17 cellular contexts compared by ENCODE assay signal in the genomic region with DNA sequence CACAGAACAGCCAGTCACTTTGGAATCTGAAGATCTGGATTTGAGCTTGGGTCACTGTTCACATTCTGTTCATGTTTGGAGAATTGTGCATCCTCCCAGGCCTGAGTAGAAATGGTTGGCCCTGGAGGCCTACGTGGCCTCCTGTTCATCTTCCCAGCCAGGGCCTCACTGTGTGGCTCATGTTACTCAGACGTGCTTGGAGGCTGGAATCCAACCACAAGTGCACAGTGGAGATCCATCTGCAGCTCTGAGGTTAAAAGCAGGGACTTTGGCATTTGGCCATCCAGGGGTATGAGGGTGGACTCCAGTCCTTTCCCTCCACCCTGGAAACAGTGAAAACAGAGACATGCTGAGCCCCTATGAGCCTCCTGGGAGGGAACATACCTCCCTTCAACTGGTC.
A peak's percentile ranks its signal among the peaks of the same experiment; 100 is the strongest.
DNase-seq lines count a peak whose midpoint lies in the region; ATAC-seq and TF ChIP-seq lines count a peak whose summit lies in the region.
"Had no signal": no experiment of that assay in that cellular context is flagged by ENCODE, and none has a peak within 500 bp of the region (broad histone marks: within the 10 kb centered on the region; RNA-seq: fewer than 3 reads in every experiment).

No MANE protein-coding gene starts in this region.

- no peak overlapping the region for H3K18ac ChIP-seq in trophoblast cell (ENCODE audit: low read length)

- no peak overlapping the region for H3K4ac ChIP-seq in trophoblast cell (ENCODE audit: low read depth, low read length)

- no peak overlapping the region for H2BK12ac ChIP-seq in trophoblast cell (ENCODE audit: low read length)

- H2AFZ ChIP-seq in trophoblast cell (ENCODE audit: insufficient read depth, low read length, poor library complexity): no peak overlapping the region

- DNase-seq in EL (peak; percentile 68), SJCRH30 (peak; percentile 71 to 82), fibroblast of mammary gland (ENCODE audit: low read depth) (peak; percentile 22), trophoblast cell (peak; percentile 93), superior temporal gyrus (ENCODE audit: extremely low spot score) (no peak), DMS53 treated with DMSO at 0.1 percent for 48 hours (lab: John Stamatoyannopoulos, UW; ENCODE audit: unreplicated experiment) (no peak), D341Med (ENCODE audit: low spot score) (no peak)
- DNase-seq: activated naive CD8-positive, alpha-beta T cell treated with anti-CD3 and anti-CD28 coated beads, Interleukin-2, amount 50 U/mL, for 24 hours; DMS153; KG1; mammary epithelial cell; NCI-H1105 treated with DMSO at 0.1 percent for 48 hours; NCI-H774; Peyer's patch; retina had no signal

- peak overlapping the region; percentile 78 for H4K8ac ChIP-seq in trophoblast cell (ENCODE audit: low read depth, low read length)

- H3K4me1 ChIP-seq in SJCRH30 (peaks cover 29% of the 10 kb centered on the region), trophoblast cell (ENCODE audit: control insufficient read depth in 1 of 2, insufficient read depth in 2 of 2, low read length in 2 of 2) (peaks cover 2 to 5% of the 10 kb centered on the region in 2 experiments)
- H3K4me1 ChIP-seq: Peyer's patch had no signal

- H4K12ac ChIP-seq in trophoblast cell (ENCODE audit: low read depth, low read length): no peak overlapping the region

- TF ChIP-seq CTCF in fibroblast of mammary gland (conservative IDR thresholded peaks at IDR 0.05; ENCODE audit: control insufficient read depth, insufficient read depth, low read depth, low read length): no peak

- H3K4me3 ChIP-seq in SJCRH30 (no peak overlapping the region), fibroblast of mammary gland (ENCODE audit: control insufficient read depth, low read depth, low read length) (no peak overlapping the region), trophoblast cell (ENCODE audit: low read depth, low read length) (no peak overlapping the region)
- H3K4me3 ChIP-seq: Peyer's patch had no signal

- peak overlapping the region; percentile 42 for H2BK5ac ChIP-seq in trophoblast cell (ENCODE audit: low read depth, low read length, poor library complexity)

- no peaks in the 10 kb centered on the region for H3K9me3 ChIP-seq in SJCRH30 (replicated peaks)
- H3K9me3 ChIP-seq in trophoblast cell (ENCODE audit: insufficient read depth, low read depth, low read length): no peaks in the 10 kb centered on the region
- H3K9me3 ChIP-seq: Peyer's patch had no signal

- H2BK120ac ChIP-seq in trophoblast cell (ENCODE audit: insufficient read depth, low read length, poor library complexity): no peak overlapping the region

- H3K79me1 ChIP-seq in trophoblast cell (ENCODE audit: low read length): peaks cover 3% of the 10 kb centered on the region

- no peak for ATAC-seq in GM19463 (IDR thresholded peaks at IDR 0.05; ENCODE audit: unreplicated experiment)
- ATAC-seq: activated naive CD8-positive, alpha-beta T cell treated with anti-CD3 and anti-CD28 coated beads, Interleukin-2, amount 50 U/mL, for 24 hours had no signal

- H3K79me2 ChIP-seq in trophoblast cell (ENCODE audit: control insufficient read depth, insufficient read depth, low read length, poor library complexity): no peaks in the 10 kb centered on the region

- no peak overlapping the region for H3K4me2 ChIP-seq in trophoblast cell (ENCODE audit: low read length)

- no peaks in the 10 kb centered on the region for H3K27me3 ChIP-seq in SJCRH30
- H3K27me3 ChIP-seq in trophoblast cell (ENCODE audit: insufficient read depth, low read length): no peaks in the 10 kb centered on the region
- H3K27me3 ChIP-seq: Peyer's patch had no signal

- no peak overlapping the region for H3K9ac ChIP-seq in trophoblast cell (ENCODE audit: low read length)

- no peak overlapping the region for H2AK5ac ChIP-seq in trophoblast cell (ENCODE audit: low read length)

- H3K27ac ChIP-seq in SJCRH30 (no peak overlapping the region), trophoblast cell (ENCODE audit: low read depth, low read length) (peak overlapping the region; percentile 58)
- H3K27ac ChIP-seq: Peyer's patch, VCaP had no signal

- no peak overlapping the region for H4K91ac ChIP-seq in trophoblast cell (ENCODE audit: low read depth, low read length)

- H3K36me3 ChIP-seq in SJCRH30 (no peaks in the 10 kb centered on the region), trophoblast cell (ENCODE audit: control insufficient read depth in 1 of 2, insufficient read depth in 2 of 2, low read length in 2 of 2) (no peaks in the 10 kb centered on the region)
- H3K36me3 ChIP-seq: Peyer's patch had no signal

- H3K23ac ChIP-seq in trophoblast cell (ENCODE audit: low read length): no peak overlapping the region

- no CpG with 5 or more reads among the region's 2 CpGs for WGBS in trophoblast cell (ENCODE audit: extremely low coverage, insufficient coverage, insufficient read length)

- H3K14ac ChIP-seq in trophoblast cell (ENCODE audit: low read length): no peak overlapping the region

Comparison
In these comparisons a context has a peak if more than half of its experiments do, and no peak if none do; other contexts are left out.
1. DNase-seq: peak in EL (single experiment), SJCRH30 (2 of 2), fibroblast of mammary gland (single experiment) and trophoblast cell (2 of 2); none in superior temporal gyrus (single experiment), DMS53 treated with DMSO at 0.1 percent for 48 hours (single experiment) and D341Med (single experiment).